In the genomic region with DNA sequence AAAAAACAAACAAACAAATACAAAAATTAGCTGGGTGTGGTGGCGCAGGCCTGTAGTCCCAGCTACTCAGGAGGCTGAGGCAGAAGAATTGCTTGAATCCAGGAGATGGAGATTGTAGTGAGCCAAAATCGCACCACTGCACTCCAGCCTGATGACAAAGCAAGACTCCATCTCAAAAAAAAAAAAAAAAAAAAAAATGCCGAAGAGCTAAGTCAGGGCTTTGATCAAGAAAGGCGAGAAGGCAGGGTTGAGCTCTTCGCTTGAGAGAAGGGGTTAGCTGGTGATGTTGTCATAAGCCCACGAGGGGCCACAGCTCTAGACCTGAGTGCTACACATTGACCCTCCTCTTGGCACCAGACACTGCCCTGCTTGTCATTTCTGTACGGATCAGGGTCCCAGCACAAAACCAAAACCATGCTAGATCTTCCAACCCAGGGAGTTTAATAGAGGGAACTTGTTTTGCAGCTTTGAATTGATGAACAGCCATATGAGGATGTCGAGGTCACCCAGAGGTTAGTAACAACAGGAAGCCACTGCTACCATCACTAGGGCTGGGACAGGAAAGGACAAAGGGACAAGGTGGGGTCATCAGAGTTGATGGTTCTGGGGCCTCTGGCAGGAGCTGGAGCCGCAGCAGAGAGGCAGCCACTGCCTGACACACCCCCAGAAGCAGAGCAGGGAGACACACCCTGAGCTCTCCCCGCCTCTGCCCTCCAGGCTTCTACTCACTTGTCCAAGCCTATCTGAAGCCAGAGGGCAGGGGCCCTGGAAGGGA, we compare ENCODE assay signal across 11 cellular contexts.
DNase-seq lines count a peak whose midpoint lies in the region; ATAC-seq, FAIRE-seq and TF ChIP-seq lines count a peak whose summit lies in the region.
"Had no signal": no experiment of that assay in that cellular context is flagged by ENCODE, and none has a peak within 500 bp of the region (broad histone marks: within the 10 kb centered on the region; RNA-seq: fewer than 3 reads in every experiment).

No MANE protein-coding gene starts in this region.

- peaks cover 3% of the 10 kb centered on the region for H3K27me3 Mint-ChIP-seq in nephron progenitor cell (ENCODE audit: low read depth, poor library complexity)
- no peaks in the 10 kb centered on the region for H3K27me3 Mint-ChIP-seq in activated CD4-positive, alpha-beta T cell treated with anti-CD3 and anti-CD28 coated beads for 36 hours

- intact Hi-C loops in mammary epithelial cell (cut with micrococcal nuclease) = no loop called here
- intact Hi-C loops in activated CD4-positive, alpha-beta T cell treated with anti-CD3 and anti-CD28 coated beads for 36 hours (cut with DNase I, micrococcal nuclease) = no loop called here

- peaks cover 70% of the 10 kb centered on the region for H3K4me1 ChIP-seq in mammary epithelial cell (ENCODE audit: insufficient read depth, low read length)
- H3K4me1 ChIP-seq: parathyroid adenoma had no signal

- BruUV-seq in mammary epithelial cell (replicated peaks; lab: Mats Ljungman, UMichigan) = no TSS peak

- POLR2A ChIA-PET in activated CD4-positive, alpha-beta T cell treated with anti-CD3 and anti-CD28 coated beads for 36 hours (lab: Charles Lee) = interaction anchor here (0.6 kb wide), 1 partner anchor 1105 kb away, joined by 3 read pairs; no protein-coding TSS in a partner anchor

- H3K9me3 Mint-ChIP-seq in nephron progenitor cell = peaks cover 4% of the 10 kb centered on the region
- H3K9me3 Mint-ChIP-seq in activated CD4-positive, alpha-beta T cell treated with anti-CD3 and anti-CD28 coated beads for 36 hours (ENCODE audit: low read depth) = no peaks in the 10 kb centered on the region

- DNase-seq in GM12891 (ENCODE audit: insufficient read length, low spot score) (no peak), mammary epithelial cell (no peak), nephron progenitor cell (no peak), globus pallidus (ENCODE audit: low spot score) (no peak), AML-193 (lab: John Stamatoyannopoulos, UW) (no peak)
- no peak for DNase-seq in activated CD4-positive, alpha-beta T cell treated with anti-CD3 and anti-CD28 coated beads for 36 hours
- DNase-seq: EL, esophagus squamous epithelium, islet precursor cell had no signal

- TF ChIP-seq CTCF in mammary epithelial cell (conservative IDR thresholded peaks at IDR 0.05 in 1 of 2, IDR thresholded peaks at IDR 0.05 in 1 of 2; ENCODE audit: extremely low read depth in 1 of 2, insufficient read depth in 1 of 2, low read depth in 1 of 2, low read length in 2 of 2) = no peak
- TF ChIP-seq CTCF in nephron progenitor cell (IDR thresholded peaks at IDR 0.05) = no peak

- H3K9ac ChIP-seq in mammary epithelial cell (ENCODE audit: insufficient read depth, low read length) = no peak overlapping the region
- H3K9ac ChIP-seq: parathyroid adenoma had no signal

- WGBS in mammary epithelial cell (ENCODE audit: low coverage, missing lambda C conversion rate) = 79% methylated on average over 8 of the region's 10 CpGs

- H3K27me3 ChIP-seq in mammary epithelial cell (ENCODE audit: insufficient read depth, low read length) = no peaks in the 10 kb centered on the region
- H3K27me3 ChIP-seq: esophagus squamous epithelium had no signal

- FAIRE-seq in GM12891 (lab: Jason Lieb, UNC) = peak; percentile 69

- dilution Hi-C loops in mammary epithelial cell (cut with HindIII; ENCODE audit: low sequenced_read_pairs) = no loop called here

- no peaks in the 10 kb centered on the region for H4K20me1 ChIP-seq in mammary epithelial cell (ENCODE audit: insufficient read depth, low read length)

- in situ Hi-C loops in mammary epithelial cell (cut with MboI; ENCODE audit: low sequenced_read_pairs in 2 of 2) = no loop called here

- no peaks in the 10 kb centered on the region for H3K36me3 Mint-ChIP-seq in nephron progenitor cell (ENCODE audit: low read depth)
- H3K36me3 Mint-ChIP-seq in activated CD4-positive, alpha-beta T cell treated with anti-CD3 and anti-CD28 coated beads for 36 hours (ENCODE audit: low read depth) = no peaks in the 10 kb centered on the region

- TF ChIP-seq POLR2A in GM12891 (IDR thresholded peaks at IDR 0.05; ENCODE audit: low read depth, low read length) = no peak

- H3K9me3 ChIP-seq in mammary epithelial cell (replicated peaks; ENCODE audit: insufficient read depth, low read length) = peaks cover 4% of the 10 kb centered on the region
- H3K9me3 ChIP-seq: esophagus squamous epithelium had no signal

- no peaks in the 10 kb centered on the region for H3K36me3 ChIP-seq in mammary epithelial cell (ENCODE audit: insufficient read depth, low read length)
- H3K36me3 ChIP-seq: esophagus squamous epithelium had no signal

- CTCF ChIA-PET in mammary epithelial cell (lab: Charles Lee; ENCODE audit: low non-redundant PET) = no interaction called here
- CTCF ChIA-PET in activated CD4-positive, alpha-beta T cell treated with anti-CD3 and anti-CD28 coated beads for 36 hours (lab: Charles Lee) = interaction anchor here (0.6 to 0.8 kb wide), 3 partner anchors 9 to 334 kb away, joined by 3 to 6 read pairs (median 4); no protein-coding TSS in a partner anchor

- H3K4me3 ChIP-seq in mammary epithelial cell (replicated peaks in 1 of 3; ENCODE audit: insufficient read depth in 1 of 3, low read depth in 2 of 3, low read length in 3 of 3) = no peak overlapping the region
- H3K4me3 ChIP-seq: esophagus squamous epithelium had no signal

- no peak overlapping the region for H2AFZ ChIP-seq in mammary epithelial cell (ENCODE audit: low read depth, low read length)
- H2AFZ ChIP-seq: parathyroid adenoma had no signal

- peak; percentile 45 for ATAC-seq in HG03354 (IDR thresholded peaks at IDR 0.05; ENCODE audit: poor library complexity, severe bottlenecking, unreplicated experiment)
- no peak for ATAC-seq in activated CD4-positive, alpha-beta T cell treated with anti-CD3 and anti-CD28 coated beads for 36 hours

- H3K4me2 ChIP-seq in mammary epithelial cell (ENCODE audit: insufficient read depth, low read depth, low read length) = peak overlapping the region; percentile 26

- H3K27ac ChIP-seq in mammary epithelial cell (ENCODE audit: insufficient read depth, low read depth, low read length) = no peak overlapping the region
- H3K27ac ChIP-seq: esophagus squamous epithelium, parathyroid adenoma had no signal

- H3K27ac Mint-ChIP-seq in nephron progenitor cell = peak overlapping the region; percentile 66
- H3K27ac Mint-ChIP-seq in activated CD4-positive, alpha-beta T cell treated with anti-CD3 and anti-CD28 coated beads for 36 hours = no peak overlapping the region

- H3K79me2 ChIP-seq in mammary epithelial cell (ENCODE audit: insufficient read depth, low read length) = peaks cover 57% of the 10 kb centered on the region
- H3K79me2 ChIP-seq: parathyroid adenoma had no signal

- no peak overlapping the region for H3K4me3 Mint-ChIP-seq in nephron progenitor cell
- H3K4me3 Mint-ChIP-seq in activated CD4-positive, alpha-beta T cell treated with anti-CD3 and anti-CD28 coated beads for 36 hours = no peak overlapping the region

- H3K4me1 Mint-ChIP-seq in nephron progenitor cell = peaks cover 23% of the 10 kb centered on the region
- H3K4me1 Mint-ChIP-seq in activated CD4-positive, alpha-beta T cell treated with anti-CD3 and anti-CD28 coated beads for 36 hours = peaks cover 30% of the 10 kb centered on the region

TF ChIP-seq in GM12891, 5 proteins besides CTCF, POLR2A, EP300 and RAD21:
- TF ChIP-seq POU2F2 (IDR thresholded peaks at IDR 0.05; ENCODE audit: low read depth, low read length) = no peak
- TF ChIP-seq PAX5 (IDR thresholded peaks at IDR 0.05; ENCODE audit: insufficient read depth, low read length, severe bottlenecking) = no peak
- TF ChIP-seq TAF1 (IDR thresholded peaks at IDR 0.05; ENCODE audit: low read depth, low read length) = no peak
- no peak for TF ChIP-seq POLR2AphosphoS5 (IDR thresholded peaks at IDR 0.05; ENCODE audit: low read depth, low read length)
- no peak for TF ChIP-seq SPI1 (IDR thresholded peaks at IDR 0.05; ENCODE audit: low read depth, low read length)
